ENCODE assay signal across 14 cellular contexts in genomic region chr1:89708727-89709375, GRCh38.
DNase-seq lines count a peak whose midpoint lies in the region; ATAC-seq and TF ChIP-seq lines count a peak whose summit lies in the region.
"Had no signal": no experiment of that assay in that cellular context is flagged by ENCODE, and none has a peak within 500 bp of the region (broad histone marks: within the 10 kb centered on the region; RNA-seq: fewer than 3 reads in every experiment).

No MANE protein-coding gene starts in this region.

- H3K36me3 Mint-ChIP-seq in stimulated activated naive CD8-positive, alpha-beta T cell treated with anti-CD3 and anti-CD28 coated beads, Interleukin-15, Interleukin-2, amounts not matched to agents 100 ng/mL and 50 ng/mL, for 24 hours (ENCODE audit: low read depth) = peaks cover 79% of the 10 kb centered on the region
- peaks cover 9% of the 10 kb centered on the region for H3K36me3 Mint-ChIP-seq in memory B cell

- peaks cover 61% of the 10 kb centered on the region for H3K4me1 Mint-ChIP-seq in stimulated activated naive CD8-positive, alpha-beta T cell treated with anti-CD3 and anti-CD28 coated beads, Interleukin-15, Interleukin-2, amounts not matched to agents 100 ng/mL and 50 ng/mL, for 24 hours (ENCODE audit: low read depth)
- H3K4me1 Mint-ChIP-seq in memory B cell = peaks cover 25% of the 10 kb centered on the region

- H3K4me3 Mint-ChIP-seq in stimulated activated naive CD8-positive, alpha-beta T cell treated with anti-CD3 and anti-CD28 coated beads, Interleukin-15, Interleukin-2, amounts not matched to agents 100 ng/mL and 50 ng/mL, for 24 hours = no peak overlapping the region
- H3K4me3 Mint-ChIP-seq in memory B cell = no peak overlapping the region

- H3K4me3 ChIP-seq in astrocyte of the spinal cord (ENCODE audit: low read depth, low read length) = no peak overlapping the region
- H3K4me3 ChIP-seq: MG63 had no signal

- H3K27ac Mint-ChIP-seq in stimulated activated naive CD8-positive, alpha-beta T cell treated with anti-CD3 and anti-CD28 coated beads, Interleukin-15, Interleukin-2, amounts not matched to agents 100 ng/mL and 50 ng/mL, for 24 hours = peak overlapping the region; percentile 78
- peak overlapping the region; percentile 24 for H3K27ac Mint-ChIP-seq in memory B cell

- no peak for TF ChIP-seq CTCF in astrocyte of the spinal cord (IDR thresholded peaks at IDR 0.05; ENCODE audit: low read depth, low read length)

- H3K27me3 Mint-ChIP-seq in stimulated activated naive CD8-positive, alpha-beta T cell treated with anti-CD3 and anti-CD28 coated beads, Interleukin-15, Interleukin-2, amounts not matched to agents 100 ng/mL and 50 ng/mL, for 24 hours = no peaks in the 10 kb centered on the region
- H3K27me3 Mint-ChIP-seq in memory B cell = no peaks in the 10 kb centered on the region

- no peak for DNase-seq in stimulated activated naive CD8-positive, alpha-beta T cell treated with anti-CD3 and anti-CD28 coated beads, Interleukin-15, Interleukin-2, amounts not matched to agents 100 U/mL and 50 U/mL, for 24 hours
- DNase-seq in astrocyte of the spinal cord (ENCODE audit: low read depth, low spot score) (peak; percentile 75), memory B cell (ENCODE audit: low spot score in 2 of 2) (no peak), NCI-H2227 (lab: John Stamatoyannopoulos, UW; ENCODE audit: unreplicated experiment) (no peak), OCI-M2 (lab: John Stamatoyannopoulos, UW; ENCODE audit: unreplicated experiment) (no peak), UCSD-AML1 (lab: John Stamatoyannopoulos, UW; ENCODE audit: unreplicated experiment) (no peak)
- DNase-seq: activated gamma-delta T cell; cerebellar nuclear complex; MG63; NCI-H2107; stimulated activated CD4-positive, alpha-beta T cell treated with anti-CD3 and anti-CD28 coated beads, Interleukin-2, amount 100 ng/mL, for 24 hours; SW 1271 had no signal

- in situ Hi-C loops in astrocyte of the spinal cord (cut with HindIII; ENCODE audit: low sequenced_read_pairs) = no loop called here

- H3K9me3 Mint-ChIP-seq in stimulated activated naive CD8-positive, alpha-beta T cell treated with anti-CD3 and anti-CD28 coated beads, Interleukin-15, Interleukin-2, amounts not matched to agents 100 ng/mL and 50 ng/mL, for 24 hours = no peaks in the 10 kb centered on the region
- H3K9me3 Mint-ChIP-seq in memory B cell = no peaks in the 10 kb centered on the region

- no peak for ATAC-seq in stimulated activated naive CD8-positive, alpha-beta T cell treated with anti-CD3 and anti-CD28 coated beads, Interleukin-15, Interleukin-2, amounts not matched to agents 100 U/mL and 50 U/mL, for 24 hours
- ATAC-seq in memory B cell (ENCODE audit: low read depth) (no peak), HG03280 (IDR thresholded peaks at IDR 0.05; ENCODE audit: unreplicated experiment) (no peak)
